In the genomic region with DNA sequence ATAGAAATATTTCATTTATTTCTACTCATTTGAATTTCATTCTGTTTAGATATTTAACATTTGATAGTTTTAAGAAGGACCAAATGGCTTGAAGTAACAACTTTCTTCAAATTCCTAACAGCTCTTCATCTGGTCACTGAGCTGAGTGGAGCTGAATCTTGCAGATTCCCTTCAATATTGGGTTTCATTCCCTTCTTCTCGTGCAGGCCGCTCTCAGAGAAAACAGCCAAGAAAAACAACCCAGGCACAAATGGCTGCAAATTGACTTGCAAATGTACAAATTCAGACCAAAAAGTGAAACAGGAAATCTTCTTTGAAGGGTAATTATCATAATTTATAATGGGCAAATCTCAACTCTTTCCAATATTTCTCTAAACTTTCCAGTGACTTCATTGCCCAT, we compare ENCODE assay signal across 28 cellular contexts. TPM values are rescaled to one million over a fixed set of nuclear protein-coding genes. Genes with fewer than 3 reads are reported as not detected.
"Had no signal": no experiment of that assay in that cellular context is flagged by ENCODE, and none has a peak within 500 bp of the region (broad histone marks: within the 10 kb centered on the region; RNA-seq: fewer than 3 reads in every experiment).

No MANE protein-coding gene starts in this region.

- ATAC-seq: activated CD8-positive, alpha-beta T cell treated with anti-CD3 and anti-CD28 coated beads for 36 hours; activated naive CD4-positive, alpha-beta T cell treated with anti-CD3 and anti-CD28 coated beads, Interleukin-2, amount 50 U/mL, for 72 hours; activated T-cell treated with anti-CD3 and anti-CD28 coated beads, Interleukin-2, amount 50 U/mL, for 72 hours; activated T-helper 17 cell treated with anti-CD3 and anti-CD28 coated beads, Interleukin-2, amount 50 U/mL, for 72 hours; Panc1 had no signal

- DNase-seq: activated CD4-positive, alpha-beta T cell treated with anti-CD3 and anti-CD28 coated beads, Interleukin-2, amount 10 ng/mL, durations not matched to agents 24 days and 14 days; activated CD4-positive, alpha-beta T cell treated with anti-CD3 and anti-CD28 coated beads, Interleukin-2, amount 50 U/mL, for 4 hours; activated CD8-positive, alpha-beta T cell treated with anti-CD3 and anti-CD28 coated beads for 36 hours; activated gamma-delta T cell; activated naive CD4-positive, alpha-beta T cell treated with anti-CD3 and anti-CD28 coated beads for 36 hours; activated T-cell treated with anti-CD3 and anti-CD28 coated beads, Interleukin-2, amount 50 U/mL, for 1 hour; activated T-cell treated with anti-CD3 and anti-CD28 coated beads, Interleukin-2, amount 50 U/mL, for 72 hours; adrenal gland; MM.1S; NCI-H1092; NCI-H1436 treated with DMSO at 0.1 percent for 48 hours; NCI-H1694 treated with DMSO at 0.1 percent for 48 hours; NCI-H2029; NCI-H345; NCI-H524 treated with DMSO at 0.1 percent for 48 hours; SHP77 treated with DMSO at 0.1 percent for 48 hours; SK-N-SH had no signal

- H3K27ac Mint-ChIP-seq: activated CD4-positive, alpha-beta T cell treated with anti-CD3 and anti-CD28 coated beads, Interleukin-2, amount 10 ng/mL, durations not matched to agents 24 days and 14 days; activated CD8-positive, alpha-beta T cell treated with anti-CD3 and anti-CD28 coated beads for 36 hours; activated naive CD4-positive, alpha-beta T cell treated with anti-CD3 and anti-CD28 coated beads for 36 hours; activated naive CD4-positive, alpha-beta T cell treated with anti-CD3 and anti-CD28 coated beads, Interleukin-2, amount 50 U/mL, for 72 hours; activated T-cell treated with anti-CD3 and anti-CD28 coated beads, Interleukin-2, amount 50 U/mL, for 72 hours; activated T-helper 17 cell treated with anti-CD3 and anti-CD28 coated beads, Interleukin-2, amount 50 U/mL, for 72 hours; T-helper 1 cell treated with Interleukin-12 subunit alpha and Interleukin-12 subunit beta and Interleukin-4 antibody, amounts not matched to agents 30 μg/mL and 1 μg/mL, for 36 hours; T-helper 2 cell treated with Interferon-gamma antibody and Interleukin-4, amounts not matched to agents 5 μg/mL and 100 μg/mL, for 36 hours had no signal

- H3K4me1 Mint-ChIP-seq: activated T-helper 17 cell treated with anti-CD3 and anti-CD28 coated beads, Interleukin-2, amount 50 U/mL, for 72 hours; brain had no signal

- H3K9me3 Mint-ChIP-seq: activated CD4-positive, alpha-beta T cell treated with anti-CD3 and anti-CD28 coated beads, Interleukin-2, amount 10 ng/mL, durations not matched to agents 24 days and 14 days; activated CD8-positive, alpha-beta T cell treated with anti-CD3 and anti-CD28 coated beads for 36 hours; activated naive CD4-positive, alpha-beta T cell treated with anti-CD3 and anti-CD28 coated beads for 36 hours; activated naive CD4-positive, alpha-beta T cell treated with anti-CD3 and anti-CD28 coated beads, Interleukin-2, amount 50 U/mL, for 72 hours; activated T-cell treated with anti-CD3 and anti-CD28 coated beads, Interleukin-2, amount 50 U/mL, for 72 hours; activated T-helper 17 cell treated with anti-CD3 and anti-CD28 coated beads, Interleukin-2, amount 50 U/mL, for 72 hours; T-helper 1 cell treated with Interleukin-12 subunit alpha and Interleukin-12 subunit beta and Interleukin-4 antibody, amounts not matched to agents 30 μg/mL and 1 μg/mL, for 36 hours; T-helper 2 cell treated with Interferon-gamma antibody and Interleukin-4, amounts not matched to agents 5 μg/mL and 100 μg/mL, for 36 hours had no signal

- H3K27me3 Mint-ChIP-seq: brain had no signal

- H3K4me3 Mint-ChIP-seq: activated CD4-positive, alpha-beta T cell treated with anti-CD3 and anti-CD28 coated beads, Interleukin-2, amount 10 ng/mL, durations not matched to agents 24 days and 14 days; activated CD8-positive, alpha-beta T cell treated with anti-CD3 and anti-CD28 coated beads for 36 hours; activated naive CD4-positive, alpha-beta T cell treated with anti-CD3 and anti-CD28 coated beads for 36 hours; activated T-cell treated with anti-CD3 and anti-CD28 coated beads, Interleukin-2, amount 50 U/mL, for 72 hours; activated T-helper 17 cell treated with anti-CD3 and anti-CD28 coated beads, Interleukin-2, amount 50 U/mL, for 72 hours; T-helper 1 cell treated with Interleukin-12 subunit alpha and Interleukin-12 subunit beta and Interleukin-4 antibody, amounts not matched to agents 30 μg/mL and 1 μg/mL, for 36 hours; T-helper 2 cell treated with Interferon-gamma antibody and Interleukin-4, amounts not matched to agents 5 μg/mL and 100 μg/mL, for 36 hours had no signal

- H3K36me3 Mint-ChIP-seq: activated naive CD4-positive, alpha-beta T cell treated with anti-CD3 and anti-CD28 coated beads, Interleukin-2, amount 50 U/mL, for 72 hours; brain had no signal

RNA-seq across cellular contexts. Expression of gene GCG, which starts 30.3 kb away (rescaled TPM):
- total RNA-seq: activated CD4-positive, alpha-beta T cell treated with anti-CD3 and anti-CD28 coated beads, Interleukin-2, amount 10 ng/mL, durations not matched to agents 24 days and 14 days; activated CD8-positive, alpha-beta memory T cell treated with anti-CD3 and anti-CD28 coated beads for 36 hours; activated CD8-positive, alpha-beta T cell treated with anti-CD3 and anti-CD28 coated beads for 36 hours; activated naive CD4-positive, alpha-beta T cell treated with anti-CD3 and anti-CD28 coated beads for 36 hours; activated naive CD4-positive, alpha-beta T cell treated with anti-CD3 and anti-CD28 coated beads, Interleukin-2, amount 50 U/mL, for 72 hours; activated T-cell treated with anti-CD3 and anti-CD28 coated beads, Interleukin-2, amount 50 U/mL, for 72 hours; activated T-helper 17 cell treated with anti-CD3 and anti-CD28 coated beads, Interleukin-2, amount 50 U/mL, for 72 hours; adrenal gland; astrocyte; bronchial epithelial cell; NCI-H460; SJSA1 had no signal
